ENCODE assay signal across 18 cellular contexts in genomic region chr10:18860591-18861205, GRCh38.
"Had no signal": no experiment of that assay in that cellular context is flagged by ENCODE, and none has a peak within 500 bp of the region (broad histone marks: within the 10 kb centered on the region; RNA-seq: fewer than 3 reads in every experiment).

No MANE protein-coding gene starts in this region.

- H3K9me3 ChIP-seq: body of pancreas, neutrophil, right atrium auricular region, tibial artery, vagina had no signal

- H3K4me1 ChIP-seq: body of pancreas, right atrium auricular region, tibial artery, vagina had no signal

- H3K36me3 ChIP-seq: neutrophil, right atrium auricular region, tibial artery, vagina had no signal

- DNase-seq: activated CD4-positive, alpha-beta memory T cell treated with anti-CD3 and anti-CD28 coated beads, Interleukin-2, amount 10 ng/mL, durations not matched to agents 7 days and 5 days; activated CD4-positive, alpha-beta T cell treated with anti-CD3 and anti-CD28 coated beads for 4 hours; activated naive CD4-positive, alpha-beta T cell treated with anti-CD3 and anti-CD28 coated beads, Interleukin-2, amount 10 ng/mL, durations not matched to agents 7 days and 5 days; activated T-cell treated with anti-CD3 and anti-CD28 coated beads, Interleukin-2, amount 50 U/mL, for 24 hours; body of pancreas; central memory CD4-positive, alpha-beta T cell; effector CD8-positive, alpha-beta T cell; left colon; small intestine; stimulated activated CD4-positive, alpha-beta T cell treated with anti-CD3 and anti-CD28 coated beads, Interleukin-4, amount 100 ng/mL, for 24 hours; stimulated activated naive CD4-positive, alpha-beta T cell; T-helper 2 cell; tibial artery had no signal

- H3K4me3 ChIP-seq: body of pancreas, coronary artery, lung, right atrium auricular region, tibial artery, vagina had no signal

- H3K27me3 ChIP-seq: body of pancreas, neutrophil, right atrium auricular region, tibial artery, vagina had no signal

- H3K27ac ChIP-seq: body of pancreas, coronary artery, neutrophil, right atrium auricular region, tibial artery, vagina had no signal
